26 cellular contexts compared by ENCODE assay signal in genomic region chr20:24587384-24588046, GRCh38.
DNase-seq lines count a peak whose midpoint lies in the region; ATAC-seq and TF ChIP-seq lines count a peak whose summit lies in the region.
"Had no signal": no experiment of that assay in that cellular context is flagged by ENCODE, and none has a peak within 500 bp of the region (broad histone marks: within the 10 kb centered on the region; RNA-seq: fewer than 3 reads in every experiment).

No MANE protein-coding gene starts in this region.

- peaks cover 0 to 7% (median 0%) of the 10 kb centered on the region in 11 experiments; a peak in 3 of 22 replicates for H3K27me3 ChIP-seq in BLaER1 treated with 17β-estradiol and CSF1 and Interleukin-3, amounts not matched to agents 10 nM and 100 nM
- no peaks in the 10 kb centered on the region for H3K27me3 ChIP-seq in neural cell (ENCODE audit: insufficient read depth, low read depth, low read length)
- peaks cover 0 to 22% (median 0%) of the 10 kb centered on the region in 3 donors for H3K27me3 ChIP-seq in sigmoid colon
- H3K27me3 ChIP-seq: body of pancreas, colonic mucosa, MG63, ovary, right atrium auricular region, uterus had no signal

- H2AFZ ChIP-seq in neural cell (ENCODE audit: low read depth, low read length) = no peak overlapping the region

- intact Hi-C loops in sigmoid colon (cut with DNase I) = no loop called here

- TF ChIP-seq POLR2A in sigmoid colon (IDR thresholded peaks at IDR 0.05) = no peak

- H3K9ac ChIP-seq in BLaER1 treated with 17β-estradiol and CSF1 and Interleukin-3, amounts not matched to agents 10 nM and 100 nM = no peak overlapping the region
- no peak overlapping the region for H3K9ac ChIP-seq in neural cell (ENCODE audit: low read length)

- peaks cover 0 to 7% (median 0%) of the 10 kb centered on the region in 11 experiments; a peak in 1 of 22 replicates for H4K20me1 ChIP-seq in BLaER1 treated with 17β-estradiol and CSF1 and Interleukin-3, amounts not matched to agents 10 nM and 100 nM
- H4K20me1 ChIP-seq in neural cell (ENCODE audit: insufficient read depth) = no peaks in the 10 kb centered on the region

- H3K4me2 ChIP-seq in BLaER1 treated with 17β-estradiol and CSF1 and Interleukin-3, amounts not matched to agents 10 nM and 100 nM = peak overlapping the region in 7 of 11 experiments; percentile 12 to 94 (median 76); a peak in 11 of 22 replicates
- no peak overlapping the region for H3K4me2 ChIP-seq in neural cell (ENCODE audit: low read length)

- ATAC-seq in HG02870 (IDR thresholded peaks at IDR 0.05; ENCODE audit: unreplicated experiment) (no peak), HG02981 (IDR thresholded peaks at IDR 0.05; ENCODE audit: unreplicated experiment) (no peak)
- ATAC-seq: activated T-helper 17 cell treated with anti-CD3 and anti-CD28 coated beads, Interleukin-2, amount 50 U/mL, for 72 hours; body of pancreas; K562 had no signal

- no peak overlapping the region for H3K4me3 ChIP-seq in BLaER1 treated with 17β-estradiol and CSF1 and Interleukin-3, amounts not matched to agents 10 nM and 100 nM
- H3K4me3 ChIP-seq in neural cell (ENCODE audit: low read length) = no peak overlapping the region
- no peak overlapping the region for H3K4me3 ChIP-seq in sigmoid colon
- H3K4me3 ChIP-seq: body of pancreas, colonic mucosa, K562, MG63, ovary, right atrium auricular region, uterus had no signal

- no peak for TF ChIP-seq CTCF in neural cell (IDR thresholded peaks at IDR 0.05; ENCODE audit: poor library complexity, severe bottlenecking)
- TF ChIP-seq CTCF in sigmoid colon (IDR thresholded peaks at IDR 0.05) = no peak

- no peaks in the 10 kb centered on the region for H3K79me2 ChIP-seq in neural cell (replicated peaks; ENCODE audit: insufficient read depth, low read length)

- TF ChIP-seq RAD21 in neural cell (conservative IDR thresholded peaks at IDR 0.05) = no peak

- H3F3A ChIP-seq in neural cell (ENCODE audit: insufficient read depth, low read length, poor library complexity, severe bottlenecking) = no peaks in the 10 kb centered on the region

- 74 to 84% methylated on average over 12 of the region's 12 CpGs for WGBS in sigmoid colon, 2 donors

- H3K4me1 ChIP-seq in BLaER1 treated with 17β-estradiol and CSF1 and Interleukin-3, amounts not matched to agents 10 nM and 100 nM = peaks cover 5 to 94% (median 68%) of the 10 kb centered on the region in 10 experiments; a peak in 18 of 20 replicates
- no peaks in the 10 kb centered on the region for H3K4me1 ChIP-seq in sigmoid colon
- H3K4me1 ChIP-seq: body of pancreas, colonic mucosa, right atrium auricular region, uterus had no signal

- H3K36me3 ChIP-seq in BLaER1 treated with 17β-estradiol and CSF1 and Interleukin-3, amounts not matched to agents 10 nM and 100 nM = no peaks in the 10 kb centered on the region
- H3K36me3 ChIP-seq in neural cell (ENCODE audit: insufficient read depth, low read length) = no peaks in the 10 kb centered on the region
- no peaks in the 10 kb centered on the region for H3K36me3 ChIP-seq in sigmoid colon
- H3K36me3 ChIP-seq: colonic mucosa, MG63, ovary, right atrium auricular region, uterus, WERI-Rb-1 had no signal

- no peaks in the 10 kb centered on the region for H3K9me3 ChIP-seq in BLaER1 treated with 17β-estradiol and CSF1 and Interleukin-3, amounts not matched to agents 10 nM and 100 nM (replicated peaks in 1 of 11)
- H3K9me3 ChIP-seq in neural cell (ENCODE audit: low read length) (no peaks in the 10 kb centered on the region), sigmoid colon (no peaks in the 10 kb centered on the region)
- H3K9me3 ChIP-seq: body of pancreas, colonic mucosa, MG63, ovary, right atrium auricular region, uterus had no signal

- DNase-seq in NCI-H524 (lab: John Stamatoyannopoulos, UW) = peak; percentile 46 to 91
- peak; percentile 46 for DNase-seq in cerebellar cortex (ENCODE audit: low spot score)
- DNase-seq in SHP77 (lab: John Stamatoyannopoulos, UW) = no peak
- no peak for DNase-seq in sigmoid colon
- DNase-seq: activated CD4-positive, alpha-beta T cell treated with anti-CD3 and anti-CD28 coated beads, Interleukin-2, amount 10 ng/mL, durations not matched to agents 7 days and 5 days; activated naive CD8-positive, alpha-beta T cell treated with anti-CD3 and anti-CD28 coated beads, Interleukin-2, amount 10 ng/mL, durations not matched to agents 7 days and 5 days; body of pancreas; Calu3; colonic mucosa; EL; kidney glomerular epithelial cell; MG63; NCI-H1930; ovary; stimulated activated CD4-positive, alpha-beta T cell treated with anti-CD3 and anti-CD28 coated beads, Interleukin-15, amount 100 ng/mL, for 24 hours; stimulated activated CD8-positive, alpha-beta memory T cell treated with anti-CD3 and anti-CD28 coated beads, Interleukin-4, amount 100 ng/mL, for 48 hours; uterus; WERI-Rb-1 had no signal

- TF ChIP-seq EP300 in neural cell (conservative IDR thresholded peaks at IDR 0.05; ENCODE audit: poor library complexity, severe bottlenecking) (peak; percentile 10), sigmoid colon (IDR thresholded peaks at IDR 0.05) (no peak)

- no peaks in the 10 kb centered on the region for H3K9me2 ChIP-seq in neural cell (ENCODE audit: insufficient read depth, low read length)

- H3K27ac ChIP-seq in BLaER1 treated with 17β-estradiol and CSF1 and Interleukin-3, amounts not matched to agents 10 nM and 100 nM = no peak overlapping the region
- H3K27ac ChIP-seq in neural cell (ENCODE audit: low read length) (no peak overlapping the region), sigmoid colon (no peak overlapping the region)
- H3K27ac ChIP-seq: body of pancreas, C4-2B, colonic mucosa, ovary, right atrium auricular region, uterus, WERI-Rb-1 had no signal

TF ChIP-seq in neural cell, 6 proteins besides CTCF, POLR2A, EP300 and RAD21:
- no peak for TF ChIP-seq POLR2AphosphoS5 (IDR thresholded peaks at IDR 0.05)
TF ChIP-seq in neural cell: peak in this region for 0.

Comparison
In these comparisons a context has a peak if more than half of its experiments do, and no peak if none do; other contexts are left out.
1. DNase-seq: peak in NCI-H524 (2 of 2) and cerebellar cortex (single experiment); none in SHP77 (0 of 2) and sigmoid colon (single experiment).